In the genomic region with DNA sequence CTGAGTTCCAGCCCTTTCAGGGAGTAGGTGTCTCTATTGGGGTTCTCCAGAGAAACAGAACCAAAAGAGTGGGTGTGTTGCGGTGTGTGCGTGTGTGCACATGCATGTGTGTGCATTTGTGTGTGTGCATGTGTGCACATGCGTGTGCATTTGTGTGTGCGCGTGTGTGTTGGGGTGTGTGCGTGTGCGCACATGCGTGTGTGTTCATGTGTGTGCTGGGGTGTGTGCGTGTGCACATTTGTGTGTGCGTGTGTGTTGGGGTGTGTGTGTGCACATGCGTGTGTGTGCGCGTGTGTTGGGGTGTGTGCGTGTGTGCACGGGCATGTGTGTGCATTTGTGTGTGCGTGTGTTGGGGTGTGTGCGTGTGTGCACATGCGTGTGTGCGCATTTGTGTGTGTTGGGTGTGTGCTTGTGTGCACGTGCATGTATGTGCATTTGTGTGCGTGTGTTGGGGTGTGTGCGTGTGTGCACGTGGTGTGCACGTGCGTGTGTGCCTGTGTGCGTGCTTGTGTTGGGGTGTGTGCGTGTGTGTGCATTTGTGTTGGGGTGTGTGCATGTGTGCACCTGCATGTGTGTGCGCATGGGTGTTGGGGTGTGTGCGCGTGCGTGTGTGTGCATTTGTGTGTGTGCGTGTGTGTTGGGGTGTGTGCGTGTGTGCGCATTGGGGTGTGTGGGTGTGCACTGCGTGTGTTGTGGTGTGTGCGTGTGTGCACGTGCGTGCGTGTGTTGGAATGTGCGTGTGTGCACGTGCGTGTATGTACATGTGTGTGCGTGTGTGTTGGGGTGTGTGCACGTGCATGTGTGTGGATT, we compare ENCODE assay signal across 2 cellular contexts.
A peak's percentile ranks its signal among the peaks of the same experiment; 100 is the strongest.
TF ChIP-seq lines count a peak whose summit lies in the region.

No MANE protein-coding gene starts in this region.

TF ChIP-seq in HepG2, 621 proteins besides CTCF, POLR2A, EP300 and RAD21:
- TF ChIP-seq, protein P1, sequence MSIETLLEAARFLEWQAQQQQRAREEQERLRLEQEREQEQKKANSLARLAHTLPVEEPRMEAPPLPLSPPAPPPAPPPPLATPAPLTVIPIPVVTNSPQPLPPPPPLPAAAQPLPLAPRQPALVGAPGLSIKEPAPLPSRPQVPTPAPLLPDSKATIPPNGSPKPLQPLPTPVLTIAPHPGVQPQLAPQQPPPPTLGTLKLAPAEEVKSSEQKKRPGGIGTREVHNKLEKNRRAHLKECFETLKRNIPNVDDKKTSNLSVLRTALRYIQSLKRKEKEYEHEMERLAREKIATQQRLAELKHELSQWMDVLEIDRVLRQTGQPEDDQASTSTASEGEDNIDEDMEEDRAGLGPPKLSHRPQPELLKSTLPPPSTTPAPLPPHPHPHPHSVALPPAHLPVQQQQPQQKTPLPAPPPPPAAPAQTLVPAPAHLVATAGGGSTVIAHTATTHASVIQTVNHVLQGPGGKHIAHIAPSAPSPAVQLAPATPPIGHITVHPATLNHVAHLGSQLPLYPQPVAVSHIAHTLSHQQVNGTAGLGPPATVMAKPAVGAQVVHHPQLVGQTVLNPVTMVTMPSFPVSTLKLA (IDR thresholded peaks at IDR 0.05): peak; percentile 40; the same call in 1 of the 2 replicates
- peak; percentile 4; the same call in 1 of the 2 replicates for TF ChIP-seq FOXA1 (IDR thresholded peaks at IDR 0.05)
- TF ChIP-seq FOXA1 (CRISPR knock-in tag; IDR thresholded peaks at IDR 0.05): no peak
- TF ChIP-seq, protein P2, sequence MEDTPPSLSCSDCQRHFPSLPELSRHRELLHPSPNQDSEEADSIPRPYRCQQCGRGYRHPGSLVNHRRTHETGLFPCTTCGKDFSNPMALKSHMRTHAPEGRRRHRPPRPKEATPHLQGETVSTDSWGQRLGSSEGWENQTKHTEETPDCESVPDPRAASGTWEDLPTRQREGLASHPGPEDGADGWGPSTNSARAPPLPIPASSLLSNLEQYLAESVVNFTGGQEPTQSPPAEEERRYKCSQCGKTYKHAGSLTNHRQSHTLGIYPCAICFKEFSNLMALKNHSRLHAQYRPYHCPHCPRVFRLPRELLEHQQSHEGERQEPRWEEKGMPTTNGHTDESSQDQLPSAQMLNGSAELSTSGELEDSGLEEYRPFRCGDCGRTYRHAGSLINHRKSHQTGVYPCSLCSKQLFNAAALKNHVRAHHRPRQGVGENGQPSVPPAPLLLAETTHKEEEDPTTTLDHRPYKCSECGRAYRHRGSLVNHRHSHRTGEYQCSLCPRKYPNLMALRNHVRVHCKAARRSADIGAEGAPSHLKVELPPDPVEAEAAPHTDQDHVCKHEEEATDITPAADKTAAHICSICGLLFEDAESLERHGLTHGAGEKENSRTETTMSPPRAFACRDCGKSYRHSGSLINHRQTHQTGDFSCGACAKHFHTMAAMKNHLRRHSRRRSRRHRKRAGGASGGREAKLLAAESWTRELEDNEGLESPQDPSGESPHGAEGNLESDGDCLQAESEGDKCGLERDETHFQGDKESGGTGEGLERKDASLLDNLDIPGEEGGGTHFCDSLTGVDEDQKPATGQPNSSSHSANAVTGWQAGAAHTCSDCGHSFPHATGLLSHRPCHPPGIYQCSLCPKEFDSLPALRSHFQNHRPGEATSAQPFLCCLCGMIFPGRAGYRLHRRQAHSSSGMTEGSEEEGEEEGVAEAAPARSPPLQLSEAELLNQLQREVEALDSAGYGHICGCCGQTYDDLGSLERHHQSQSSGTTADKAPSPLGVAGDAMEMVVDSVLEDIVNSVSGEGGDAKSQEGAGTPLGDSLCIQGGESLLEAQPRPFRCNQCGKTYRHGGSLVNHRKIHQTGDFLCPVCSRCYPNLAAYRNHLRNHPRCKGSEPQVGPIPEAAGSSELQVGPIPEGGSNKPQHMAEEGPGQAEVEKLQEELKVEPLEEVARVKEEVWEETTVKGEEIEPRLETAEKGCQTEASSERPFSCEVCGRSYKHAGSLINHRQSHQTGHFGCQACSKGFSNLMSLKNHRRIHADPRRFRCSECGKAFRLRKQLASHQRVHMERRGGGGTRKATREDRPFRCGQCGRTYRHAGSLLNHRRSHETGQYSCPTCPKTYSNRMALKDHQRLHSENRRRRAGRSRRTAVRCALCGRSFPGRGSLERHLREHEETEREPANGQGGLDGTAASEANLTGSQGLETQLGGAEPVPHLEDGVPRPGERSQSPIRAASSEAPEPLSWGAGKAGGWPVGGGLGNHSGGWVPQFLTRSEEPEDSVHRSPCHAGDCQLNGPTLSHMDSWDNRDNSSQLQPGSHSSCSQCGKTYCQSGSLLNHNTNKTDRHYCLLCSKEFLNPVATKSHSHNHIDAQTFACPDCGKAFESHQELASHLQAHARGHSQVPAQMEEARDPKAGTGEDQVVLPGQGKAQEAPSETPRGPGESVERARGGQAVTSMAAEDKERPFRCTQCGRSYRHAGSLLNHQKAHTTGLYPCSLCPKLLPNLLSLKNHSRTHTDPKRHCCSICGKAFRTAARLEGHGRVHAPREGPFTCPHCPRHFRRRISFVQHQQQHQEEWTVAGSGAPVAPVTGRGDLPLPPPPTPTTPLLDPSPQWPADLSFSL (CRISPR knock-in tag; IDR thresholded peaks at IDR 0.05): peak; percentile 23; the same call in 1 of the 2 replicates
- TF ChIP-seq ZNF33B (CRISPR knock-in tag; IDR thresholded peaks at IDR 0.05): no peak
- 0 out of 2 replicates have a peak, but pooled peaks have one; percentile 2 for TF ChIP-seq HNRNPL (IDR thresholded peaks at IDR 0.05; ENCODE audit: low read depth, low read length)

TF ChIP-seq in K562, 482 proteins besides CTCF, POLR2A, EP300 and RAD21 (continues in another document):
- TF ChIP-seq PTRF (tag; IDR thresholded peaks at IDR 0.05): no peak
- TF ChIP-seq RBM14 (IDR thresholded peaks at IDR 0.05; ENCODE audit: borderline replicate concordance, insufficient read depth, low read depth, low read length): no peak
- TF ChIP-seq ESRRA (IDR thresholded peaks at IDR 0.05; ENCODE audit: borderline replicate concordance, low read depth): no peak
- TF ChIP-seq ZNF766 (CRISPR knock-in tag; conservative IDR thresholded peaks at IDR 0.05): no peak
- TF ChIP-seq MAX (CRISPR knock-in tag; IDR thresholded peaks at IDR 0.05): peak; percentile 24; the same call in 1 of the 2 replicates
- no peak for TF ChIP-seq AFF4 (CRISPR knock-in tag; IDR thresholded peaks at IDR 0.05)
- no peak for TF ChIP-seq NR2F6 (CRISPR knock-in tag; IDR thresholded peaks at IDR 0.05)
- TF ChIP-seq, protein P3, sequence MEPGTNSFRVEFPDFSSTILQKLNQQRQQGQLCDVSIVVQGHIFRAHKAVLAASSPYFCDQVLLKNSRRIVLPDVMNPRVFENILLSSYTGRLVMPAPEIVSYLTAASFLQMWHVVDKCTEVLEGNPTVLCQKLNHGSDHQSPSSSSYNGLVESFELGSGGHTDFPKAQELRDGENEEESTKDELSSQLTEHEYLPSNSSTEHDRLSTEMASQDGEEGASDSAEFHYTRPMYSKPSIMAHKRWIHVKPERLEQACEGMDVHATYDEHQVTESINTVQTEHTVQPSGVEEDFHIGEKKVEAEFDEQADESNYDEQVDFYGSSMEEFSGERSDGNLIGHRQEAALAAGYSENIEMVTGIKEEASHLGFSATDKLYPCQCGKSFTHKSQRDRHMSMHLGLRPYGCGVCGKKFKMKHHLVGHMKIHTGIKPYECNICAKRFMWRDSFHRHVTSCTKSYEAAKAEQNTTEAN (CRISPR knock-in tag; IDR thresholded peaks at IDR 0.05): peak; percentile 95
- no peak for TF ChIP-seq HNRNPH1 (optimal IDR thresholded peaks at IDR 0.05; ENCODE audit: low read depth, low read length)
- TF ChIP-seq, protein P4, sequence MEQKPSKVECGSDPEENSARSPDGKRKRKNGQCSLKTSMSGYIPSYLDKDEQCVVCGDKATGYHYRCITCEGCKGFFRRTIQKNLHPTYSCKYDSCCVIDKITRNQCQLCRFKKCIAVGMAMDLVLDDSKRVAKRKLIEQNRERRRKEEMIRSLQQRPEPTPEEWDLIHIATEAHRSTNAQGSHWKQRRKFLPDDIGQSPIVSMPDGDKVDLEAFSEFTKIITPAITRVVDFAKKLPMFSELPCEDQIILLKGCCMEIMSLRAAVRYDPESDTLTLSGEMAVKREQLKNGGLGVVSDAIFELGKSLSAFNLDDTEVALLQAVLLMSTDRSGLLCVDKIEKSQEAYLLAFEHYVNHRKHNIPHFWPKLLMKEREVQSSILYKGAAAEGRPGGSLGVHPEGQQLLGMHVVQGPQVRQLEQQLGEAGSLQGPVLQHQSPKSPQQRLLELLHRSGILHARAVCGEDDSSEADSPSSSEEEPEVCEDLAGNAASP (IDR thresholded peaks at IDR 0.05): no peak
- 0 out of 2 replicates have a peak, but pooled peaks have one; percentile 47 for TF ChIP-seq IRF2 (CRISPR knock-in tag; IDR thresholded peaks at IDR 0.05)
- TF ChIP-seq, protein P5, sequence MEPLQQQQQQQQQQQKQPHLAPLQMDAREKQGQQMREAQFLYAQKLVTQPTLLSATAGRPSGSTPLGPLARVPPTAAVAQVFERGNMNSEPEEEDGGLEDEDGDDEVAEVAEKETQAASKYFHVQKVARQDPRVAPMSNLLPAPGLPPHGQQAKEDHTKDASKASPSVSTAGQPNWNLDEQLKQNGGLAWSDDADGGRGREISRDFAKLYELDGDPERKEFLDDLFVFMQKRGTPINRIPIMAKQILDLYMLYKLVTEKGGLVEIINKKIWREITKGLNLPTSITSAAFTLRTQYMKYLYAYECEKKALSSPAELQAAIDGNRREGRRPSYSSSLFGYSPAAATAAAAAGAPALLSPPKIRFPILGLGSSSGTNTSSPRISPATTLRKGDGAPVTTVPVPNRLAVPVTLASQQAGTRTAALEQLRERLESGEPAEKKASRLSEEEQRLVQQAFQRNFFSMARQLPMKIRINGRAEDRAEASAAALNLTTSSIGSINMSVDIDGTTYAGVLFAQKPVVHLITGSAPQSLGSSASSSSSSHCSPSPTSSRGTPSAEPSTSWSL (CRISPR knock-in tag; IDR thresholded peaks at IDR 0.05; ENCODE audit: borderline replicate concordance): no peak
- no peak for TF ChIP-seq ZNF121 (CRISPR knock-in tag; conservative IDR thresholded peaks at IDR 0.05)
- no peak for TF ChIP-seq HNRNPK (IDR thresholded peaks at IDR 0.05; ENCODE audit: low read depth, low read length, poor library complexity, severe bottlenecking)
- no peak for TF ChIP-seq PATZ1 (CRISPR knock-in tag; IDR thresholded peaks at IDR 0.05; ENCODE audit: borderline replicate concordance)
- TF ChIP-seq FOXK2 (conservative IDR thresholded peaks at IDR 0.05 in 1 of 2, IDR thresholded peaks at IDR 0.05 in 1 of 2; ENCODE audit: low read depth in 2 of 2): no peak
- no peak for TF ChIP-seq MTA1 (IDR thresholded peaks at IDR 0.05; ENCODE audit: borderline replicate concordance)
- no peak for TF ChIP-seq ZC3H11A (IDR thresholded peaks at IDR 0.05; ENCODE audit: low read depth, low read length)
- TF ChIP-seq, protein P6, sequence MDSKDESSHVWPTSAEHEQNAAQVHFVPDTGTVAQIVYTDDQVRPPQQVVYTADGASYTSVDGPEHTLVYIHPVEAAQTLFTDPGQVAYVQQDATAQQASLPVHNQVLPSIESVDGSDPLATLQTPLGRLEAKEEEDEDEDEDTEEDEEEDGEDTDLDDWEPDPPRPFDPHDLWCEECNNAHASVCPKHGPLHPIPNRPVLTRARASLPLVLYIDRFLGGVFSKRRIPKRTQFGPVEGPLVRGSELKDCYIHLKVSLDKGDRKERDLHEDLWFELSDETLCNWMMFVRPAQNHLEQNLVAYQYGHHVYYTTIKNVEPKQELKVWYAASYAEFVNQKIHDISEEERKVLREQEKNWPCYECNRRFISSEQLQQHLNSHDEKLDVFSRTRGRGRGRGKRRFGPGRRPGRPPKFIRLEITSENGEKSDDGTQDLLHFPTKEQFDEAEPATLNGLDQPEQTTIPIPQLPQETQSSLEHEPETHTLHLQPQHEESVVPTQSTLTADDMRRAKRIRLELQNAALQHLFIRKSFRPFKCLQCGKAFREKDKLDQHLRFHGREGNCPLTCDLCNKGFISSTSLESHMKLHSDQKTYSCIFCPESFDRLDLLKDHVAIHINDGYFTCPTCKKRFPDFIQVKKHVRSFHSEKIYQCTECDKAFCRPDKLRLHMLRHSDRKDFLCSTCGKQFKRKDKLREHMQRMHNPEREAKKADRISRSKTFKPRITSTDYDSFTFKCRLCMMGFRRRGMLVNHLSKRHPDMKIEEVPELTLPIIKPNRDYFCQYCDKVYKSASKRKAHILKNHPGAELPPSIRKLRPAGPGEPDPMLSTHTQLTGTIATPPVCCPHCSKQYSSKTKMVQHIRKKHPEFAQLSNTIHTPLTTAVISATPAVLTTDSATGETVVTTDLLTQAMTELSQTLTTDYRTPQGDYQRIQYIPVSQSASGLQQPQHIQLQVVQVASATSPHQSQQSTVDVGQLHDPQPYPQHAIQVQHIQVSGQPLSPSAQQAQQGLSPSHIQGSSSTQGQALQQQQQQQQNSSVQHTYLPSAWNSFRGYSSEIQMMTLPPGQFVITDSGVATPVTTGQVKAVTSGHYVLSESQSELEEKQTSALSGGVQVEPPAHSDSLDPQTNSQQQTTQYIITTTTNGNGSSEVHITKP (IDR thresholded peaks at IDR 0.05; ENCODE audit: partially characterized antibody): no peak
- TF ChIP-seq CBX8 (IDR thresholded peaks at IDR 0.05; ENCODE audit: borderline replicate concordance, extremely low read depth, low read depth, low read length, poor library complexity, severe bottlenecking): no peak
